Comparison of ENCODE assay signal across 1 cellular context in genomic region chr20:54549523-54550326, GRCh38.
TF ChIP-seq lines count a peak whose summit lies in the region.

No MANE protein-coding gene starts in this region.

TF ChIP-seq in GM23338, 12 proteins besides CTCF, POLR2A, EP300 and RAD21 (continued from another document):
- TF ChIP-seq REST (IDR thresholded peaks at IDR 0.05; ENCODE audit: unreplicated experiment) (no peak), POLR2AphosphoS5 (IDR thresholded peaks at IDR 0.05; ENCODE audit: low read depth) (no peak), ZNF462 (CRISPR knock-in tag; IDR thresholded peaks at IDR 0.05) (no peak), CREB1 (CRISPR knock-in tag; IDR thresholded peaks at IDR 0.05; ENCODE audit: low read depth) (no peak), ZNF331 (CRISPR knock-in tag; IDR thresholded peaks at IDR 0.05; ENCODE audit: low read depth) (no peak), EZH2 (IDR thresholded peaks at IDR 0.05; ENCODE audit: low read depth, unreplicated experiment) (no peak), STAT1 (IDR thresholded peaks at IDR 0.05; ENCODE audit: unreplicated experiment) (no peak), NANOG (IDR thresholded peaks at IDR 0.05; ENCODE audit: borderline replicate concordance) (no peak), ZNF114 (CRISPR knock-in tag; IDR thresholded peaks at IDR 0.05) (no peak), ETS1 (IDR thresholded peaks at IDR 0.05) (no peak)
TF ChIP-seq in GM23338: peak in this region for 0.
